In the genomic region with DNA sequence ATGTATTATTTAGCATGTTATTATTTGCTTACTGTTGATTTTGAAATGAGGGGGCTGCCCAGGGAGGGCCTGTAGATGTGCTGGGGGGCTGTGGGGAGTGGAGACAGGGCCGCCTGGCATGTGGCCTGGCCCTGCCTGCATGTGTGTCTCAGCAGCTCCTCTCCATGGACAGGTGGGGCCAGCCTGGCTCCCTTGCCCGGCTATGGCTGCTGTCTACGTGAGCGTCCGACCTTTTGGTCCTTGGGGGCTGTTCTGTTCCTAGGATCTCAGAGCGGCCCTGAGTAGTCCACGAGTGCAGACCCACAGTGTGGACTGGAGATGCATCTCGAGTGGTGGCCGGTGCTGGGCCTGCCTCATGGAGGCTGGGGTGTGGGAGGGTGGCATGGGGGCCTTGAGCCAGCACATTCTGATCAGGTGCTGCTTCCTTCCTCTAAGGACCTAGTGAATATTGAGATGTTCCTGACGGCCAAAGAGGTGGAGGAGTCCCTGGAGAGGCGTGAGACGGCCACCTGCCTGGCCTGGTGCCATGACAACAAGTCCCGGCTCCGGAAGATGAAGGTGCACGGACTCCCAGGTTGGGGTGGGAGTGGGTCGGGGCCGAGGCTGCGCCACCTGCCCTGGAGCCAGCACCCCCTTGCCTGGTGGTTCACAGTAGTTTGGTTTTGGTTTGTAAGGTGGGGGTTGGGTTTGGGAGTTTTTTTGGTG, we compare ENCODE assay signal across 23 cellular contexts. TPM values are rescaled to one million over a fixed set of nuclear protein-coding genes. Genes with fewer than 3 reads are reported as not detected.
DNase-seq lines count a peak whose midpoint lies in the region; ATAC-seq, FAIRE-seq and TF ChIP-seq lines count a peak whose summit lies in the region.
"Had no signal": no experiment of that assay in that cellular context is flagged by ENCODE, and none has a peak within 500 bp of the region (broad histone marks: within the 10 kb centered on the region; RNA-seq: fewer than 3 reads in every experiment).

No MANE protein-coding gene starts in this region.

- H3K4me2 ChIP-seq in IMR-90 (ENCODE audit: low read depth, low read length) (no peak overlapping the region), keratinocyte (ENCODE audit: control insufficient read depth, extremely low read depth, insufficient read depth, low read depth, low read length) (peak overlapping the region; percentile 17)

- no peak overlapping the region for H3K14ac ChIP-seq in IMR-90 (replicated peaks; ENCODE audit: low read depth, low read length)

- H3K36me3 ChIP-seq in left ventricle myocardium inferior (peaks cover 72% of the 10 kb centered on the region), IMR-90 (ENCODE audit: control insufficient read depth, insufficient read depth, low read length) (peaks cover 58% of the 10 kb centered on the region), keratinocyte (ENCODE audit: control insufficient read depth in 2 of 2, extremely low read depth in 1 of 2, insufficient read depth in 2 of 2, low read length in 2 of 2) (peaks cover 25 to 46% of the 10 kb centered on the region in 2 experiments), psoas muscle (ENCODE audit: insufficient read depth in 1 of 2, low read depth in 1 of 2) (peaks cover 2 to 61% of the 10 kb centered on the region in 2 donors)

- H3K9ac ChIP-seq in IMR-90 (ENCODE audit: low read depth, low read length), result no peak overlapping the region
- H3K9ac ChIP-seq in keratinocyte (ENCODE audit: control insufficient read depth, extremely low read depth, insufficient read depth, low read length), result no peak overlapping the region

- TF ChIP-seq RAD21 in IMR-90 (IDR thresholded peaks at IDR 0.05; ENCODE audit: low read length), result no peak

- intact Hi-C loops in Right ventricle myocardium inferior (cut with DNase I) (no loop called here), left ventricle myocardium inferior (cut with micrococcal nuclease) (no loop called here), IMR-90 (cut with micrococcal nuclease) (no loop called here), psoas muscle (cut with DNase I) (no loop called here)

- H3K79me1 ChIP-seq in IMR-90 (ENCODE audit: low read depth in 1 of 2, low read length in 2 of 2), result peaks cover 19 to 58% of the 10 kb centered on the region in 2 experiments

- H3K27me3 ChIP-seq in left ventricle myocardium inferior (ENCODE audit: low read depth) (no peaks in the 10 kb centered on the region), IMR-90 (ENCODE audit: control insufficient read depth, insufficient read depth, low read length) (no peaks in the 10 kb centered on the region), keratinocyte (ENCODE audit: control insufficient read depth, extremely low read depth, insufficient read depth, low read length) (no peaks in the 10 kb centered on the region), psoas muscle (ENCODE audit: insufficient read depth in 3 of 3, low read length in 2 of 3) (no peaks in the 10 kb centered on the region)
- H3K27me3 ChIP-seq: BE2C, SJSA1 had no signal

- H4K91ac ChIP-seq in IMR-90 (ENCODE audit: insufficient read depth, low read depth, low read length), result no peak overlapping the region

- H3K9me3 ChIP-seq in left ventricle myocardium inferior (replicated peaks) (no peaks in the 10 kb centered on the region), IMR-90 (ENCODE audit: control insufficient read depth, insufficient read depth, low read length) (peaks cover 6% of the 10 kb centered on the region), keratinocyte (ENCODE audit: control insufficient read depth, low read depth, low read length) (peaks cover 2% of the 10 kb centered on the region), psoas muscle (no peaks in the 10 kb centered on the region)
- H3K9me3 ChIP-seq: BE2C, Caco-2, HAP-1, SJSA1 had no signal

- no peak for TF ChIP-seq POLR2A in IMR-90 (IDR thresholded peaks at IDR 0.05; ENCODE audit: low read depth, low read length)

- H3K4ac ChIP-seq in IMR-90 (ENCODE audit: low read depth, low read length), result no peak overlapping the region

- CTCF ChIA-PET in IMR-90 (lab: Yijun Ruan, JAX), result no interaction called here

- H3K79me2 ChIP-seq in keratinocyte (ENCODE audit: control insufficient read depth, insufficient read depth, low read length), result peaks cover 33% of the 10 kb centered on the region

- H4K8ac ChIP-seq in IMR-90 (ENCODE audit: low read depth in 2 of 2, low read length in 2 of 2), result no peak overlapping the region

- no peak overlapping the region for H2BK20ac ChIP-seq in IMR-90 (ENCODE audit: low read depth, low read length)

- H4K20me1 ChIP-seq in IMR-90 (ENCODE audit: insufficient read depth, low read length), result peaks cover 23% of the 10 kb centered on the region
- no peaks in the 10 kb centered on the region for H4K20me1 ChIP-seq in keratinocyte (ENCODE audit: control insufficient read depth, extremely low read depth, insufficient read depth, low read length)

- DNase-seq in Right ventricle myocardium inferior (ENCODE audit: missing footprints) (peak; percentile 55), left ventricle myocardium inferior (no peak), IMR-90 (no peak), keratinocyte (ENCODE audit: low read depth, low spot score) (no peak), psoas muscle (peak; percentile 5 to 44), glomerular visceral epithelial cell (ENCODE audit: extremely low spot score) (no peak)
- DNase-seq in stimulated activated naive CD4-positive, alpha-beta T cell treated with Interleukin-2 at 50 U/mL for 16 hours (lab: John Stamatoyannopoulos, UW), result no peak
- DNase-seq: BE2C; Caco-2; CD4-positive, alpha-beta T cell; DMS153; GDM1; KBM-7; NCI-H1105; NCI-H1694; NCI-H2227 treated with DMSO at 0.1 percent for 48 hours; NCI-H510A treated with DMSO at 0.1 percent for 48 hours; NCI-H774; PC-3; RPMI8226 had no signal

- H2BK15ac ChIP-seq in IMR-90 (ENCODE audit: low read depth, low read length), result no peak overlapping the region

- 88% methylated on average over 6 of the region's 18 CpGs; no CpG with 5 or more reads in 1 of the 2 experiments for WGBS in IMR-90 (ENCODE audit: extremely low coverage in 2 of 2, insufficient read length in 1 of 2), 2 experiments
- WGBS in psoas muscle, 3 donors, result 87 to 90% (median 90%) methylated on average over 18 of the region's 18 CpGs

- TF ChIP-seq CTCF in left ventricle myocardium inferior (IDR thresholded peaks at IDR 0.05; ENCODE audit: borderline replicate concordance) (no peak), IMR-90 (conservative IDR thresholded peaks at IDR 0.05; ENCODE audit: low read depth, low read length) (no peak), keratinocyte (optimal IDR thresholded peaks at IDR 0.05 in 1 of 3, IDR thresholded peaks at IDR 0.05 in 1 of 3, conservative IDR thresholded peaks at IDR 0.05 in 1 of 3; ENCODE audit: extremely low read depth in 1 of 3, insufficient read depth in 2 of 3, low read length in 3 of 3) (no peak), psoas muscle (IDR thresholded peaks at IDR 0.05) (no peak)

- no peak overlapping the region for H2AFZ ChIP-seq in IMR-90 (replicated peaks; ENCODE audit: low read length, poor library complexity)
- H2AFZ ChIP-seq in keratinocyte (ENCODE audit: control insufficient read depth, low read length), result no peak overlapping the region

- H2AK9ac ChIP-seq in IMR-90 (replicated peaks; ENCODE audit: low read depth, low read length, poor library complexity), result peak overlapping the region; percentile 65

- in situ Hi-C loops in IMR-90 (cut with MboI; ENCODE audit: low sequenced_read_pairs), result no loop called here

- FAIRE-seq in keratinocyte (lab: Jason Lieb, UNC), result no peak
- FAIRE-seq: A204.1 had no signal

- no peak overlapping the region for H3K23ac ChIP-seq in IMR-90 (ENCODE audit: low read depth, low read length)

- no peak overlapping the region for H4K5ac ChIP-seq in IMR-90 (ENCODE audit: low read depth, low read length)

- dilution Hi-C loops in IMR-90 (cut with HindIII; ENCODE audit: low sequenced_read_pairs, unreplicated experiment) (no loop called here), keratinocyte (cut with MboI; ENCODE audit: extremely low pct_ligation_motif_present, low sequenced_read_pairs) (no loop called here)

- H3K4me3 ChIP-seq in left ventricle myocardium inferior (no peak overlapping the region), IMR-90 (ENCODE audit: insufficient read depth, low read depth, low read length) (no peak overlapping the region), keratinocyte (ENCODE audit: control insufficient read depth in 2 of 3, extremely low read depth in 1 of 3, insufficient read depth in 2 of 3, low read depth in 1 of 3, low read length in 3 of 3) (no peak overlapping the region), psoas muscle (no peak overlapping the region)
- H3K4me3 ChIP-seq: HAP-1, SJSA1 had no signal

- H3K56ac ChIP-seq in IMR-90 (ENCODE audit: extremely low read depth, insufficient read depth, low read length), result no peak overlapping the region

- H3K18ac ChIP-seq in IMR-90 (ENCODE audit: low read depth, low read length), result no peak overlapping the region

- POLR2A ChIA-PET in IMR-90 (lab: Charles Lee; ENCODE audit: unreplicated experiment), result no interaction called here

- no peak overlapping the region for H2AK5ac ChIP-seq in IMR-90 (ENCODE audit: low read depth, low read length)

- H3K4me1 ChIP-seq in left ventricle myocardium inferior (peaks cover 15% of the 10 kb centered on the region), IMR-90 (ENCODE audit: control insufficient read depth, insufficient read depth, low read length) (no peaks in the 10 kb centered on the region), keratinocyte (ENCODE audit: control insufficient read depth, extremely low read depth, insufficient read depth, low read length) (peaks cover 36% of the 10 kb centered on the region), psoas muscle (peaks cover 5% of the 10 kb centered on the region)
- H3K4me1 ChIP-seq: BE2C, Caco-2, HAP-1 had no signal

- H3K27ac ChIP-seq in left ventricle myocardium inferior (replicated peaks) (no peak overlapping the region), IMR-90 (ENCODE audit: insufficient read depth, low read length) (no peak overlapping the region), keratinocyte (ENCODE audit: control insufficient read depth, insufficient read depth, low read length) (no peak overlapping the region), psoas muscle (no peak overlapping the region)
- H3K27ac ChIP-seq: SJSA1 had no signal

- no peak for ATAC-seq in Right ventricle myocardium inferior
- no peak for ATAC-seq in IMR-90 (ENCODE audit: low read depth)
- ATAC-seq in psoas muscle, result no peak
- ATAC-seq: PC-3 had no signal

- H2BK120ac ChIP-seq in IMR-90 (ENCODE audit: low read depth, low read length), result no peak overlapping the region

- H2BK5ac ChIP-seq in IMR-90 (ENCODE audit: low read depth, low read length, poor library complexity, severe bottlenecking), result no peak overlapping the region

- no TSS peak for BruUV-seq in IMR-90 (replicated peaks; lab: Mats Ljungman, UMichigan)

- H3K9me1 ChIP-seq in IMR-90 (ENCODE audit: insufficient read depth, low read length) (0 out of 2 replicates have a peak, but pooled peaks cover 4% of the 10 kb centered on the region), keratinocyte (ENCODE audit: control insufficient read depth, extremely low read depth, insufficient read depth, low read length) (no peaks in the 10 kb centered on the region)

RNA-seq across cellular contexts. Expression of a gene that starts 24.9 kb away (rescaled TPM):
- total RNA-seq in Right ventricle myocardium inferior (6.5 TPM), left ventricle myocardium inferior (5.9 TPM), IMR-90 (2012; rRNA removed) (1.4 TPM in 2 replicates), psoas muscle (1 to 10 TPM; 6.3 to 9.4 (median 8.3) TPM)
- polyA plus RNA-seq in IMR-90 (2012; rRNA removed) (8.4 and 9.4 TPM in 2 replicates), keratinocyte (4.3 to 6.2 TPM (median 4.7 TPM) in 3 replicates), psoas muscle (1 to 10 TPM; 1.9 to 9.3 (median 3.6) TPM)
- polyA plus RNA-seq in IMR-90 (2012; cell fraction: cytosol; rRNA removed), result 5.7 and 5.9 TPM in 2 replicates
- polyA plus RNA-seq in IMR-90 (2012; cell fraction: nucleus; rRNA removed; ENCODE audit: low replicate concordance), result 63.0 and 126 TPM in 2 replicates
- 2.1 TPM for polyA plus RNA-seq in keratinocyte (2011; ENCODE audit: low read depth)
- 2.9 and 4.5 TPM in 2 replicates for polyA plus RNA-seq in keratinocyte (2011; cell fraction: cytosol; rRNA removed)
- 22.8 and 31.7 TPM in 2 replicates for polyA plus RNA-seq in keratinocyte (2011; cell fraction: nucleus; rRNA removed)
- 5.5 and 6.2 TPM in 2 replicates for polyA plus RNA-seq in keratinocyte (2012; ENCODE audit: low replicate concordance)
- 8.6 to 12.1 TPM (median 10.3 TPM) in 3 replicates for polyA minus RNA-seq in keratinocyte
- 6.7 TPM for polyA minus RNA-seq in keratinocyte (2011; cell fraction: cytosol; rRNA and poly(A)+ RNA removed)
- polyA minus RNA-seq in keratinocyte (2011; cell fraction: nucleus; rRNA and poly(A)+ RNA removed), result 15.9 and 20.5 TPM in 2 replicates

RNA-seq across cellular contexts. Expression of a gene that starts 32.4 kb away (rescaled TPM):
- total RNA-seq in Right ventricle myocardium inferior (50.4 TPM), left ventricle myocardium inferior (49.5 TPM), IMR-90 (2012; rRNA removed) (61.5 and 77.2 TPM in 2 replicates), psoas muscle (10 to 100 TPM; 26.7 to 39.6 (median 33.2) TPM)
- polyA plus RNA-seq in IMR-90 (2012; rRNA removed) (108 and 120 TPM in 2 replicates), keratinocyte (89.7 to 106 TPM (median 106 TPM) in 3 replicates), psoas muscle (10 to 100 TPM; 30.3 to 41.6 (median 38.9) TPM)
- polyA plus RNA-seq in IMR-90 (2012; cell fraction: cytosol; rRNA removed), result 108 and 119 TPM in 2 replicates
- polyA plus RNA-seq in IMR-90 (2012; cell fraction: nucleus; rRNA removed; ENCODE audit: low replicate concordance), result 179 and 309 TPM in 2 replicates
- polyA plus RNA-seq in keratinocyte (2011; ENCODE audit: low read depth), result 73.2 TPM
- polyA plus RNA-seq in keratinocyte (2011; cell fraction: cytosol; rRNA removed), result 61.8 and 93.8 TPM in 2 replicates
- polyA plus RNA-seq in keratinocyte (2011; cell fraction: nucleus; rRNA removed), result 139 and 153 TPM in 2 replicates
- polyA plus RNA-seq in keratinocyte (2012; ENCODE audit: low replicate concordance), result 47.3 and 90.6 TPM in 2 replicates
- polyA minus RNA-seq in keratinocyte, result 54.2 to 174 TPM (median 60.2 TPM) in 3 replicates
- polyA minus RNA-seq in keratinocyte (2011; cell fraction: cytosol; rRNA and poly(A)+ RNA removed), result 148 TPM
- polyA minus RNA-seq in keratinocyte (2011; cell fraction: nucleus; rRNA and poly(A)+ RNA removed), result 90.4 and 91.3 TPM in 2 replicates

Comparison
In these comparisons a context has a peak if more than half of its experiments do, and no peak if none do; other contexts are left out.
1. DNase-seq: peak in Right ventricle myocardium inferior (single experiment) and psoas muscle (2 of 2); none in left ventricle myocardium inferior (single experiment), IMR-90 (single experiment), keratinocyte (single experiment), glomerular visceral epithelial cell (single experiment) and stimulated activated naive CD4-positive, alpha-beta T cell treated with Interleukin-2 at 50 U/mL for 16 hours (single experiment).